Comparison of ENCODE assay signal across 13 cellular contexts in the genomic region with DNA sequence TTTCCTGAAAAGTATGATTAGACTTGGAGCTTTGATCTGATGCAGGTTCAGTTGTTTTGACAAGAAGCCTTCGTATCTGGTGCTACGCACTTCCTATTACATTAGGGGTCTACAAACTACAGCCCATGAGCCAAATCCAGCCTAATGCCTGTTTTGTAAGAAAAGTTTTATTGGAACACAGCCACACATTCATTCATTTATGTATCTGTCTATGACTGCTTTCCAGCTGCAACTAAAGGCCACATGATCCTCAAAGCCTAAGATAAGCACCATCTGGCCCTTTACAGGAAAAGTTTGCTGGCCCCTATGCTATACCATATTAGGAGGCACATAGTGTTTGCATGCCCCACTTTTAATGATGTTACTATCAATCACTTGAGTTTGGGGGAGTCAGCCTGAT. TPM values are rescaled to one million over a fixed set of nuclear protein-coding genes. Genes with fewer than 3 reads are reported as not detected.
DNase-seq lines count a peak whose midpoint lies in the region; ATAC-seq and TF ChIP-seq lines count a peak whose summit lies in the region.
"Had no signal": no experiment of that assay in that cellular context is flagged by ENCODE, and none has a peak within 500 bp of the region (broad histone marks: within the 10 kb centered on the region; RNA-seq: fewer than 3 reads in every experiment).

No MANE protein-coding gene starts in this region.

- no peak for TF ChIP-seq CTCF in CD8-positive, alpha-beta T cell (IDR thresholded peaks at IDR 0.05)

- H3K36me3 ChIP-seq in CD8-positive, alpha-beta T cell (ENCODE audit: insufficient read depth, low read length): no peaks in the 10 kb centered on the region
- no peaks in the 10 kb centered on the region for H3K36me3 ChIP-seq in mucosa of rectum (ENCODE audit: control insufficient read depth in 2 of 2, insufficient read depth in 2 of 2, low read length in 2 of 2)

- POLR2A ChIA-PET in CD8-positive, alpha-beta T cell (lab: Charles Lee): interaction anchor here (0.7 kb wide), 1 partner anchor 18 kb away, joined by 3 read pairs; no protein-coding TSS in a partner anchor

- no peak overlapping the region for H3K27ac ChIP-seq in CD8-positive, alpha-beta T cell (ENCODE audit: low read depth, low read length)
- peak overlapping the region; percentile 3 to 4 for H3K27ac ChIP-seq in mucosa of rectum (ENCODE audit: low read depth in 2 of 2, low read length in 2 of 2)
- H3K27ac ChIP-seq: SK-N-MC had no signal

- intact Hi-C loops in CD8-positive, alpha-beta T cell (cut with DNase I, micrococcal nuclease): loop anchor here in 1 of 2 experiments (2.0 kb wide), 1 partner anchor 25 kb away; a partner anchor contains a TSS
- intact Hi-C loops in dendritic cell treated with granulocyte-macrophage colony-stimulating factor and Interleukin-4, amounts not matched to agents 40 ng/mL and 50 ng/mL, for 4 days (cut with micrococcal nuclease): loop anchor here (2.0 kb wide), 1 partner anchor 27 kb away; no protein-coding TSS in a partner anchor

- no peak overlapping the region for H3K4me3 Mint-ChIP-seq in CD8-positive, alpha-beta T cell
- no peak overlapping the region for H3K4me3 Mint-ChIP-seq in dendritic cell treated with granulocyte-macrophage colony-stimulating factor and Interleukin-4, amounts not matched to agents 40 ng/mL and 50 ng/mL, for 4 days

- DNase-seq in CD8-positive, alpha-beta T cell: no peak
- DNase-seq in NCI-H524 treated with DMSO at 0.1 percent for 48 hours (lab: John Stamatoyannopoulos, UW) (peak; percentile 43), NCI-H345 (lab: John Stamatoyannopoulos, UW) (no peak), ecto neural progenitor cell (ENCODE audit: low spot score) (no peak)
- DNase-seq: activated CD8-positive, alpha-beta memory T cell treated with anti-CD3 and anti-CD28 coated beads, Interleukin-2, amount 50 U/mL, for 4 hours; cortex of kidney; islet precursor cell; NCI-H1930 had no signal

- no peaks in the 10 kb centered on the region for H3K27me3 Mint-ChIP-seq in CD8-positive, alpha-beta T cell (ENCODE audit: low read depth)
- no peaks in the 10 kb centered on the region for H3K27me3 Mint-ChIP-seq in dendritic cell treated with granulocyte-macrophage colony-stimulating factor and Interleukin-4, amounts not matched to agents 40 ng/mL and 50 ng/mL, for 4 days

- no peaks in the 10 kb centered on the region for H3K4me1 ChIP-seq in CD8-positive, alpha-beta T cell (ENCODE audit: insufficient read depth, low read length)
- H3K4me1 ChIP-seq in mucosa of rectum (ENCODE audit: control insufficient read depth in 2 of 2, insufficient read depth in 2 of 2, low read length in 2 of 2): peaks cover 9 to 11% of the 10 kb centered on the region in 2 donors

- peaks cover 11% of the 10 kb centered on the region for H3K36me3 Mint-ChIP-seq in CD8-positive, alpha-beta T cell
- no peaks in the 10 kb centered on the region for H3K36me3 Mint-ChIP-seq in dendritic cell treated with granulocyte-macrophage colony-stimulating factor and Interleukin-4, amounts not matched to agents 40 ng/mL and 50 ng/mL, for 4 days (ENCODE audit: low read depth)

- no peaks in the 10 kb centered on the region for H3K9me3 ChIP-seq in CD8-positive, alpha-beta T cell (ENCODE audit: low read length)
- H3K9me3 ChIP-seq in mucosa of rectum (ENCODE audit: control insufficient read depth in 2 of 2, low read length in 2 of 2): no peaks in the 10 kb centered on the region

- H3K27me3 ChIP-seq in CD8-positive, alpha-beta T cell (ENCODE audit: insufficient read depth, low read length): no peaks in the 10 kb centered on the region
- no peaks in the 10 kb centered on the region for H3K27me3 ChIP-seq in mucosa of rectum (ENCODE audit: control insufficient read depth in 2 of 2, insufficient read depth in 2 of 2, low read length in 2 of 2)

- no peaks in the 10 kb centered on the region for H3K9me3 Mint-ChIP-seq in CD8-positive, alpha-beta T cell
- no peaks in the 10 kb centered on the region for H3K9me3 Mint-ChIP-seq in dendritic cell treated with granulocyte-macrophage colony-stimulating factor and Interleukin-4, amounts not matched to agents 40 ng/mL and 50 ng/mL, for 4 days

- CTCF ChIA-PET in CD8-positive, alpha-beta T cell (lab: Charles Lee): no interaction called here

- H3K4me1 Mint-ChIP-seq in CD8-positive, alpha-beta T cell (ENCODE audit: low read depth): peaks cover 44% of the 10 kb centered on the region
- peaks cover 39% of the 10 kb centered on the region for H3K4me1 Mint-ChIP-seq in dendritic cell treated with granulocyte-macrophage colony-stimulating factor and Interleukin-4, amounts not matched to agents 40 ng/mL and 50 ng/mL, for 4 days (ENCODE audit: low read depth)

- H3K9ac ChIP-seq in mucosa of rectum (ENCODE audit: low read depth in 1 of 2, low read length in 2 of 2): no peak overlapping the region

- H3K27ac Mint-ChIP-seq in CD8-positive, alpha-beta T cell: peak overlapping the region; percentile 25
- peak overlapping the region; percentile 17 for H3K27ac Mint-ChIP-seq in dendritic cell treated with granulocyte-macrophage colony-stimulating factor and Interleukin-4, amounts not matched to agents 40 ng/mL and 50 ng/mL, for 4 days

- H3K4me3 ChIP-seq in CD8-positive, alpha-beta T cell (ENCODE audit: low read depth, low read length): no peak overlapping the region
- H3K4me3 ChIP-seq in mucosa of rectum (ENCODE audit: low read length in 2 of 2): no peak overlapping the region
- H3K4me3 ChIP-seq: SK-N-MC had no signal

- no peak for ATAC-seq in CD8-positive, alpha-beta T cell
- ATAC-seq in HG02678 (IDR thresholded peaks at IDR 0.05; ENCODE audit: unreplicated experiment): no peak
- no peak for ATAC-seq in HG03432 (IDR thresholded peaks at IDR 0.05; ENCODE audit: unreplicated experiment)

RNA-seq across cellular contexts. Expression of a gene that starts 26.0 kb away (rescaled TPM):
- total RNA-seq in CD8-positive, alpha-beta T cell: 10 to 100 TPM; 44.8 to 51.6 TPM
